Comparison of ENCODE assay signal across 13 cellular contexts in genomic region chr7:101927389-101928306, GRCh38.
DNase-seq lines count a peak whose midpoint lies in the region; ATAC-seq and TF ChIP-seq lines count a peak whose summit lies in the region.
"Had no signal": no experiment of that assay in that cellular context is flagged by ENCODE, and none has a peak within 500 bp of the region (broad histone marks: within the 10 kb centered on the region; RNA-seq: fewer than 3 reads in every experiment).

No MANE protein-coding gene starts in this region.

- H3K4me1 ChIP-seq in uterus, result peaks cover 4 to 12% of the 10 kb centered on the region in 2 donors

- H3K36me3 ChIP-seq in uterus, result no peaks in the 10 kb centered on the region

- ATAC-seq in GM18511 (IDR thresholded peaks at IDR 0.05; ENCODE audit: unreplicated experiment) (no peak), HG03280 (IDR thresholded peaks at IDR 0.05; ENCODE audit: unreplicated experiment) (no peak)
- ATAC-seq: CD8-positive, alpha-beta T cell had no signal

- no peak overlapping the region for H3K4me3 ChIP-seq in uterus

- no peak for TF ChIP-seq POLR2A in uterus (IDR thresholded peaks at IDR 0.05)

- TF ChIP-seq CTCF in uterus (IDR thresholded peaks at IDR 0.05), result no peak

- intact Hi-C loops in uterus (cut with DNase I; ENCODE audit: low total_unique reads), result no loop called here

- no peaks in the 10 kb centered on the region for H3K27me3 ChIP-seq in uterus

- peak overlapping the region; percentile 73 to 91 for H3K27ac ChIP-seq in uterus

- DNase-seq in RPMI7951 (ENCODE audit: low read depth) (peak; percentile 31), epidermal melanocyte (ENCODE audit: insufficient read length, low spot score) (peak; percentile 29), lung microvascular endothelial cell (ENCODE audit: low read depth in 2 of 2) (peak; percentile 71 to 86), uterus (no peak), NCI-H748 (lab: John Stamatoyannopoulos, UW; ENCODE audit: unreplicated experiment) (no peak)
- DNase-seq: activated naive CD4-positive, alpha-beta T cell treated with anti-CD3 and anti-CD28 coated beads, Interleukin-2, amount 10 ng/mL, durations not matched to agents 7 days and 5 days; CD8-positive, alpha-beta T cell; cerebellar nuclear complex; NCI-H1105 treated with DMSO at 0.1 percent for 48 hours; NCI-H446 treated with DMSO at 0.1 percent for 48 hours; RPMI8226 had no signal

- H3K9me3 ChIP-seq in uterus, result no peaks in the 10 kb centered on the region

Comparison
In these comparisons a context has a peak if more than half of its experiments do, and no peak if none do; other contexts are left out.
1. DNase-seq: peak in RPMI7951 (single experiment), epidermal melanocyte (single experiment) and lung microvascular endothelial cell (2 of 2); none in uterus (0 of 2) and NCI-H748 (single experiment).